ENCODE assay signal across 12 cellular contexts in genomic region chr14:65334765-65335411, GRCh38.
A peak's percentile ranks its signal among the peaks of the same experiment; 100 is the strongest.
DNase-seq lines count a peak whose midpoint lies in the region; ATAC-seq, FAIRE-seq and TF ChIP-seq lines count a peak whose summit lies in the region.
"Had no signal": no experiment of that assay in that cellular context is flagged by ENCODE, and none has a peak within 500 bp of the region (broad histone marks: within the 10 kb centered on the region; RNA-seq: fewer than 3 reads in every experiment).

No MANE protein-coding gene starts in this region.

- no peak overlapping the region for H3K18ac ChIP-seq in H1 (ENCODE audit: extremely low read depth, low read length)

- H3K79me2 ChIP-seq in H1 (ENCODE audit: control insufficient read depth in 1 of 2, insufficient read depth in 2 of 2, low read length in 2 of 2) (no peaks in the 10 kb centered on the region), osteoblast (ENCODE audit: insufficient read depth, low read length) (no peaks in the 10 kb centered on the region)

- H4K91ac ChIP-seq in H1 (replicated peaks; ENCODE audit: insufficient read length, low read length): no peak overlapping the region

- CTCF ChIA-PET in H1 (lab: Charles Lee; ENCODE audit: partially characterized antibody): interaction anchor here (0.6 to 2.0 kb wide), 4 partner anchors 13 to 109 kb away, joined by 3 to 6 read pairs (median 4); no protein-coding TSS in a partner anchor

- H3K23me2 ChIP-seq in H1 (ENCODE audit: low read depth, low read length): peaks cover 2% of the 10 kb centered on the region; the same call in 1 of the 2 replicates

- H2AFZ ChIP-seq in H1 (ENCODE audit: low read length): no peak overlapping the region
- H2AFZ ChIP-seq in osteoblast (ENCODE audit: low read length): peak overlapping the region; percentile 81

- no peak overlapping the region; the same call in 1 of the 2 replicates for H2AK5ac ChIP-seq in H1 (ENCODE audit: low read depth, low read length)

- TF ChIP-seq EP300 in H1 (IDR thresholded peaks at IDR 0.05; ENCODE audit: borderline replicate concordance in 1 of 2, low read depth in 2 of 2, low read length in 2 of 2): peak in 1 of 2 experiments; percentile 88; a peak in 1 of 3 replicates

- peak; percentile 0 for DNase-seq in NCI-H2029 (lab: John Stamatoyannopoulos, UW)
- DNase-seq in NCI-H2029 treated with DMSO at 0.1 percent for 48 hours (lab: John Stamatoyannopoulos, UW): no peak
- DNase-seq in LoVo (ENCODE audit: low spot score): peak; percentile 83
- DNase-seq in H1 (ENCODE audit: low read depth in 1 of 2, low spot score in 2 of 2): peak; percentile 54 to 69
- no peak for DNase-seq in osteoblast (ENCODE audit: insufficient read length, low spot score, missing footprints)
- no peak for DNase-seq in T-helper 9 cell
- DNase-seq in testis: no peak
- DNase-seq: KBM-7, right cardiac atrium had no signal

- peak overlapping the region in 3 of 4 experiments; percentile 26 to 48 (median 32); a peak in 7 of 8 replicates for H3K4me3 ChIP-seq in H1 (ENCODE audit: extremely low read depth in 1 of 4, insufficient read depth in 2 of 4, low read depth in 3 of 4, low read length in 4 of 4)
- H3K4me3 ChIP-seq in osteoblast (ENCODE audit: insufficient read depth, low read length): no peak overlapping the region
- no peak overlapping the region for H3K4me3 ChIP-seq in testis
- H3K4me3 ChIP-seq: ascending aorta had no signal

- intact Hi-C loops in testis (cut with DNase I; ENCODE audit: low total_unique reads): no loop called here

- H4K20me1 ChIP-seq in H1 (replicated peaks in 1 of 2; ENCODE audit: control insufficient read depth in 1 of 2, insufficient read depth in 2 of 2, low read length in 2 of 2) (no peaks in the 10 kb centered on the region), osteoblast (ENCODE audit: insufficient read depth, low read length) (no peaks in the 10 kb centered on the region)

- TF ChIP-seq RAD21 in H1 (IDR thresholded peaks at IDR 0.05 in 1 of 2, conservative IDR thresholded peaks at IDR 0.05 in 1 of 2; ENCODE audit: low read depth in 2 of 2, low read length in 2 of 2): peak in 1 of 2 experiments; percentile 2; a peak in 1 of 4 replicates

- H3K27me3 ChIP-seq in H1 (replicated peaks in 1 of 4; ENCODE audit: control insufficient read depth in 3 of 4, extremely low read depth in 1 of 4, insufficient read depth in 3 of 4, low read length in 3 of 4) (peaks cover 12 to 53% (median 34%) of the 10 kb centered on the region in 4 experiments), osteoblast (ENCODE audit: insufficient read depth, low read length) (no peaks in the 10 kb centered on the region), testis (no peaks in the 10 kb centered on the region)
- H3K27me3 ChIP-seq: ascending aorta had no signal

- no peaks in the 10 kb centered on the region for H3K79me1 ChIP-seq in H1 (ENCODE audit: low read depth, low read length)

- no peak for ATAC-seq in HG02973 (IDR thresholded peaks at IDR 0.05; ENCODE audit: unreplicated experiment)
- ATAC-seq: HCT116 had no signal

- H3K23ac ChIP-seq in H1 (ENCODE audit: insufficient read length): no peak overlapping the region

- FAIRE-seq in H1 (lab: Jason Lieb, UNC): peak; percentile 42

- H3K4ac ChIP-seq in H1 (replicated peaks; ENCODE audit: insufficient read length, low read depth, low read length): no peak overlapping the region

- no peak overlapping the region for H2BK15ac ChIP-seq in H1 (ENCODE audit: low read length)

- 5% methylated on average over 8 of the region's 8 CpGs; no CpG with 5 or more reads in 1 of the 2 experiments for WGBS in H1 (ENCODE audit: extremely low coverage in 1 of 2, insufficient coverage in 1 of 2, insufficient read length in 1 of 2, insufficient replicate concordance in 2 of 2, low coverage in 1 of 2, low lambda C conversion rate in 2 of 2, missing lambda C conversion rate in 1 of 2), 2 experiments
- WGBS in testis, 2 donors: 61 to 70% methylated on average over 8 of the region's 8 CpGs

- no peak overlapping the region for H2BK5ac ChIP-seq in H1 (ENCODE audit: low read depth, low read length)

- TF ChIP-seq POLR2A in H1 (IDR thresholded peaks at IDR 0.05; ENCODE audit: control extremely low read depth in 1 of 2, low read depth in 2 of 2, low read length in 2 of 2): no peak
- no peak for TF ChIP-seq POLR2A in testis (IDR thresholded peaks at IDR 0.05)

- H3K14ac ChIP-seq in H1 (ENCODE audit: insufficient read length): no peak overlapping the region

- H4K8ac ChIP-seq in H1 (ENCODE audit: extremely low read depth, insufficient read depth, low read length): no peak overlapping the region

- POLR2A ChIA-PET in H1 (lab: Charles Lee; ENCODE audit: partially characterized antibody): interaction anchor here (0.7 to 1.5 kb wide), 7 partner anchors 12 to 232 kb away, joined by 3 to 5 read pairs (median 3); no protein-coding TSS in a partner anchor

- TF ChIP-seq CTCF in H1 (IDR thresholded peaks at IDR 0.05; ENCODE audit: control extremely low read depth in 1 of 3, insufficient read depth in 1 of 3, low read depth in 1 of 3, low read length in 3 of 3): no peak
- no peak for TF ChIP-seq CTCF in osteoblast (IDR thresholded peaks at IDR 0.05; ENCODE audit: extremely low read depth, low read depth, low read length)
- no peak for TF ChIP-seq CTCF in testis (IDR thresholded peaks at IDR 0.05)

- H3K27ac ChIP-seq in H1 (ENCODE audit: low read depth, low read length) (no peak overlapping the region), osteoblast (ENCODE audit: low read depth, low read length) (no peak overlapping the region), testis (no peak overlapping the region)
- H3K27ac ChIP-seq: ascending aorta had no signal

- H3K56ac ChIP-seq in H1 (replicated peaks; ENCODE audit: insufficient read length, low read depth, low read length): no peak overlapping the region

- H3K4me1 ChIP-seq in H1 (replicated peaks in 1 of 4; ENCODE audit: control insufficient read depth in 3 of 4, insufficient read depth in 4 of 4, low read length in 3 of 4): peaks cover 2 to 21% (median 11%) of the 10 kb centered on the region in 4 experiments; a peak in 5 of 7 replicates
- peaks cover 19% of the 10 kb centered on the region for H3K4me1 ChIP-seq in osteoblast (ENCODE audit: insufficient read depth, low read length)
- peaks cover 30% of the 10 kb centered on the region for H3K4me1 ChIP-seq in testis
- H3K4me1 ChIP-seq: ascending aorta had no signal

- no peak overlapping the region for H2BK120ac ChIP-seq in H1 (replicated peaks; ENCODE audit: low read depth, low read length)

- H2BK20ac ChIP-seq in H1 (ENCODE audit: low read length): no peak overlapping the region

- H3K36me3 ChIP-seq in H1 (ENCODE audit: control insufficient read depth in 2 of 4, insufficient read depth in 4 of 4, low read length in 3 of 4) (peaks cover 0 to 2% (median 0%) of the 10 kb centered on the region in 4 experiments; a peak in 1 of 8 replicates), osteoblast (ENCODE audit: insufficient read depth, low read length) (no peaks in the 10 kb centered on the region), testis (ENCODE audit: low read depth, missing control alignments) (no peaks in the 10 kb centered on the region)
- H3K36me3 ChIP-seq: ascending aorta had no signal

- peak overlapping the region; percentile 51; the same call in 1 of the 2 replicates for H2BK12ac ChIP-seq in H1 (ENCODE audit: low read depth, low read length)

- H3K9ac ChIP-seq in H1 (replicated peaks in 1 of 4; ENCODE audit: extremely low read depth in 1 of 4, low read depth in 3 of 4, low read length in 3 of 4): peak overlapping the region in 1 of 4 experiments; percentile 43; a peak in 1 of 7 replicates

- H3K9me3 ChIP-seq in H1 (ENCODE audit: insufficient read depth in 2 of 2, low read depth in 1 of 2, low read length in 1 of 2) (no peaks in the 10 kb centered on the region), osteoblast (ENCODE audit: low read depth, low read length) (no peaks in the 10 kb centered on the region), testis (no peaks in the 10 kb centered on the region)
- H3K9me3 ChIP-seq: ascending aorta had no signal

- H4K5ac ChIP-seq in H1 (ENCODE audit: insufficient read length, low read depth, low read length): no peak overlapping the region

- H3K4me2 ChIP-seq in H1 (ENCODE audit: insufficient read depth in 1 of 2, low read depth in 2 of 2, low read length in 2 of 2) (peak overlapping the region; percentile 64 to 97), osteoblast (ENCODE audit: insufficient read depth, low read length) (peak overlapping the region; percentile 69)

TF ChIP-seq in H1, 55 proteins besides CTCF, POLR2A, EP300 and RAD21 (continues in another document):
- TF ChIP-seq EGR1 (IDR thresholded peaks at IDR 0.05; ENCODE audit: borderline replicate concordance, low read depth, low read length) (0 out of 2 replicates have a peak, but pooled peaks have one; percentile 36), SUZ12 (IDR thresholded peaks at IDR 0.05; ENCODE audit: low read length) (no peak), EZH2 (IDR thresholded peaks at IDR 0.05; ENCODE audit: low read depth, low read length, severe bottlenecking) (no peak), POU5F1 (IDR thresholded peaks at IDR 0.05; ENCODE audit: low read depth, low read length) (0 out of 2 replicates have a peak, but pooled peaks have one; percentile 7), BACH1 (IDR thresholded peaks at IDR 0.05; ENCODE audit: low read length) (peak; percentile 33; the same call in 1 of the 2 replicates), YY1 (IDR thresholded peaks at IDR 0.05; ENCODE audit: low read depth, low read length) (peak; percentile 30; the same call in 1 of the 2 replicates), SP1 (IDR thresholded peaks at IDR 0.05; ENCODE audit: low read depth, low read length) (peak; percentile 93), TCF12 (IDR thresholded peaks at IDR 0.05; ENCODE audit: low read depth, low read length) (peak; percentile 69; the same call in 1 of the 2 replicates), RXRA (IDR thresholded peaks at IDR 0.05; ENCODE audit: insufficient read depth, low read depth, low read length) (peak; percentile 99), RFX5 (IDR thresholded peaks at IDR 0.05; ENCODE audit: borderline replicate concordance, low read depth, low read length) (no peak), CEBPB (IDR thresholded peaks at IDR 0.05; ENCODE audit: low read depth, low read length) (0 out of 2 replicates have a peak, but pooled peaks have one; percentile 23)

Comparison
In these comparisons a context has a peak if more than half of its experiments do, and no peak if none do; other contexts are left out.
1. DNase-seq: peak in NCI-H2029 (single experiment), LoVo (single experiment) and H1 (2 of 2); none in NCI-H2029 treated with DMSO at 0.1 percent for 48 hours (single experiment), osteoblast (single experiment), T-helper 9 cell (single experiment) and testis (single experiment).
2. H3K4me3 ChIP-seq: peak in H1 (3 of 4); none in osteoblast (single experiment) and testis (0 of 2).